13 cellular contexts compared by ENCODE assay signal in the genomic region with DNA sequence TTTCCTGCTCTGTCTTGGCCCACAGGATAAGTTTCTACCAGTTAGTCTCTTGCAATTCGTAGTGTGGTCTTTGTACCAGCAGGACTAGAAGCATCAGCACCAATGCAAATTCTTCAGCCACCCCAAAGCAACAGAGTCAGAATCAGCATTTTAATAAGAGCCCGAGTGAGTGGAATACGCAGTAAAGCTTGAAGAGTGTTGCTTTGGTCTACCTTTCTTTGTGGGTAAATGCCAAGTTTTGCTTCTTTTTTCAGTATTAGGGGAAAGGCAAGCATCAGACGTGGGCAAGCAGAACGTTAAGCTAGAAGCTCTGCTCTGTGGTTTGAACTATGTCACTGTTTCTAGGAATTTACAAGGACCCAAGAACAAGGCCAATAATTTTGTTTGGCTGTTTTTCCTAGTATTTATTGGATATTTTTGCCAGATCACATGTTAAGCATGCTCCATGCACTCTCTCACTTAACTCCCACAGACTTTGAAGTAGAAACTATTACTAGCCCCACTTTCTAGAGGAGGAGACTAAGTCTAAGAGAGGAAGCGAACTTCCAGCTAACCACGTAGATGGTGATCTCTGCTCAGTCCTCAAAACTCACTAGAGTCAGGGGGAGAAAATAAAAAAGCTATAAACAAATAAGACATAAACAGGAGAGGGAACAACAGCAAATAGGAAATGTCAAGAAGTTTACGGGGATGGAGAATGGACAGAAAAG.
DNase-seq lines count a peak whose midpoint lies in the region; ATAC-seq lines count a peak whose summit lies in the region.
"Had no signal": no experiment of that assay in that cellular context is flagged by ENCODE, and none has a peak within 500 bp of the region (broad histone marks: within the 10 kb centered on the region; RNA-seq: fewer than 3 reads in every experiment).

No MANE protein-coding gene starts in this region.

- intact Hi-C loops in head of caudate nucleus (cut with DNase I) = loop anchor here (10.0 kb wide), 1 partner anchor 311 kb away; no protein-coding TSS in a partner anchor

- no peak overlapping the region for H3K4me3 Mint-ChIP-seq in stimulated activated memory B cell treated with anti-CD40 and anti-IgM and Interleukin-4, amounts not matched to agents 10 μg/mL and 1 μg/mL and 100 μg/mL, for 72 hours

- H3K9me3 Mint-ChIP-seq in stimulated activated memory B cell treated with anti-CD40 and anti-IgM and Interleukin-4, amounts not matched to agents 10 μg/mL and 1 μg/mL and 100 μg/mL, for 72 hours = peaks cover 3% of the 10 kb centered on the region
- H3K9me3 Mint-ChIP-seq: activated B cell treated with CpG ODN at 0.5 μM for 24 hours had no signal

- H3K27me3 Mint-ChIP-seq in stimulated activated memory B cell treated with anti-CD40 and anti-IgM and Interleukin-4, amounts not matched to agents 10 μg/mL and 1 μg/mL and 100 μg/mL, for 72 hours = peaks cover 24% of the 10 kb centered on the region

- peaks cover 41% of the 10 kb centered on the region for H3K4me1 Mint-ChIP-seq in stimulated activated memory B cell treated with anti-CD40 and anti-IgM and Interleukin-4, amounts not matched to agents 10 μg/mL and 1 μg/mL and 100 μg/mL, for 72 hours

- no peaks in the 10 kb centered on the region for H3K36me3 Mint-ChIP-seq in stimulated activated memory B cell treated with anti-CD40 and anti-IgM and Interleukin-4, amounts not matched to agents 10 μg/mL and 1 μg/mL and 100 μg/mL, for 72 hours

- peak overlapping the region; percentile 69 for H3K27ac Mint-ChIP-seq in stimulated activated memory B cell treated with anti-CD40 and anti-IgM and Interleukin-4, amounts not matched to agents 10 μg/mL and 1 μg/mL and 100 μg/mL, for 72 hours
- H3K27ac Mint-ChIP-seq: activated B cell treated with CpG ODN at 0.5 μM for 24 hours had no signal

- DNase-seq in head of caudate nucleus = no peak
- DNase-seq in NCI-H2081 treated with DMSO at 0.1 percent for 48 hours (lab: John Stamatoyannopoulos, UW) = no peak
- DNase-seq in 8988T = no peak
- DNase-seq: activated B cell treated with CpG ODN at 0.5 μM for 24 hours; activated effector memory CD4-positive, alpha-beta T cell treated with Interleukin-2 at 50 U/mL for 16 hours; left lung; NCI-H1436 treated with DMSO at 0.1 percent for 48 hours; NCI-H526 treated with DMSO at 0.1 percent for 48 hours; sigmoid colon had no signal

- ATAC-seq in GM18867 (IDR thresholded peaks at IDR 0.05; ENCODE audit: unreplicated experiment) = peak; percentile 56
- peak; percentile 42 for ATAC-seq in GM21515 (IDR thresholded peaks at IDR 0.05; ENCODE audit: unreplicated experiment)
- ATAC-seq in HG03565 (IDR thresholded peaks at IDR 0.05; ENCODE audit: unreplicated experiment) = peak; percentile 35
- ATAC-seq in stimulated activated memory B cell treated with anti-CD40 and anti-IgM and Interleukin-4, amounts not matched to agents 10 μg/mL and 1 μg/mL and 100 μg/mL, for 72 hours = peak; percentile 82
- ATAC-seq: left lung had no signal
